22 cellular contexts compared by ENCODE assay signal in genomic region chr3:136942796-136943195, GRCh38. TPM values are rescaled to one million over a fixed set of nuclear protein-coding genes. Genes with fewer than 3 reads are reported as not detected.
A peak's percentile ranks its signal among the peaks of the same experiment; 100 is the strongest.
DNase-seq lines count a peak whose midpoint lies in the region; ATAC-seq, FAIRE-seq and TF ChIP-seq lines count a peak whose summit lies in the region.
"Had no signal": no experiment of that assay in that cellular context is flagged by ENCODE, and none has a peak within 500 bp of the region (broad histone marks: within the 10 kb centered on the region; RNA-seq: fewer than 3 reads in every experiment).

No MANE protein-coding gene starts in this region.

- ATAC-seq in esophagus mucosa (peak; percentile 15), omental fat pad (ENCODE audit: low FRiP score) (no peak)
- no peak for ATAC-seq in stimulated activated naive B cell treated with anti-CD40 and anti-IgM and Interleukin-4, amounts not matched to agents 10 μg/mL and 1 μg/mL and 100 μg/mL, for 72 hours (replicated peaks)
- ATAC-seq: activated naive CD4-positive, alpha-beta T cell treated with anti-CD3 and anti-CD28 coated beads, Interleukin-2, amount 50 U/mL, for 72 hours; right cardiac atrium had no signal

- no peaks in the 10 kb centered on the region for H3K27me3 Mint-ChIP-seq in activated T-cell treated with anti-CD3 and anti-CD28 coated beads, Interleukin-2, amount 50 U/mL, for 24 hours
- H3K27me3 Mint-ChIP-seq in stimulated activated naive B cell treated with anti-CD40 and anti-IgM and Interleukin-4, amounts not matched to agents 10 μg/mL and 1 μg/mL and 100 μg/mL, for 72 hours, result no peaks in the 10 kb centered on the region
- H3K27me3 Mint-ChIP-seq: activated B cell treated with CpG ODN at 0.5 μM for 24 hours; activated CD4-positive, alpha-beta memory T cell treated with anti-CD3 and anti-CD28 coated beads for 36 hours; B cell had no signal

- H3K27ac Mint-ChIP-seq in activated T-cell treated with anti-CD3 and anti-CD28 coated beads, Interleukin-2, amount 50 U/mL, for 24 hours, result peak overlapping the region; percentile 13
- H3K27ac Mint-ChIP-seq in stimulated activated naive B cell treated with anti-CD40 and anti-IgM and Interleukin-4, amounts not matched to agents 10 μg/mL and 1 μg/mL and 100 μg/mL, for 72 hours, result peak overlapping the region; percentile 69
- H3K27ac Mint-ChIP-seq: activated B cell treated with CpG ODN at 0.5 μM for 24 hours; activated CD4-positive, alpha-beta memory T cell treated with anti-CD3 and anti-CD28 coated beads for 36 hours; activated naive CD4-positive, alpha-beta T cell treated with anti-CD3 and anti-CD28 coated beads, Interleukin-2, amount 50 U/mL, for 72 hours had no signal

- peaks cover 62% of the 10 kb centered on the region for H3K4me1 Mint-ChIP-seq in activated T-cell treated with anti-CD3 and anti-CD28 coated beads, Interleukin-2, amount 50 U/mL, for 24 hours (ENCODE audit: low read depth)
- peaks cover 35 to 64% of the 10 kb centered on the region in 2 donors for H3K4me1 Mint-ChIP-seq in stimulated activated naive B cell treated with anti-CD40 and anti-IgM and Interleukin-4, amounts not matched to agents 10 μg/mL and 1 μg/mL and 100 μg/mL, for 72 hours

- H3K36me3 ChIP-seq in WERI-Rb-1, result peaks cover 8% of the 10 kb centered on the region; the same call in 1 of the 2 replicates
- H3K36me3 ChIP-seq: ovary had no signal

- H3K4me3 ChIP-seq in WERI-Rb-1 (ENCODE audit: low read depth, low read length), result no peak overlapping the region
- H3K4me3 ChIP-seq: lung, ovary had no signal

- H3K27ac ChIP-seq in WERI-Rb-1, result no peak overlapping the region
- H3K27ac ChIP-seq: ovary had no signal

- no peak overlapping the region for H3K4me3 Mint-ChIP-seq in activated T-cell treated with anti-CD3 and anti-CD28 coated beads, Interleukin-2, amount 50 U/mL, for 24 hours
- H3K4me3 Mint-ChIP-seq in stimulated activated naive B cell treated with anti-CD40 and anti-IgM and Interleukin-4, amounts not matched to agents 10 μg/mL and 1 μg/mL and 100 μg/mL, for 72 hours, result no peak overlapping the region
- H3K4me3 Mint-ChIP-seq: activated B cell treated with CpG ODN at 0.5 μM for 24 hours; activated CD4-positive, alpha-beta memory T cell treated with anti-CD3 and anti-CD28 coated beads for 36 hours; B cell had no signal

- no peak for FAIRE-seq in urothelium cell line (lab: Jason Lieb, UNC)
- FAIRE-seq: A204.1 had no signal

- TF ChIP-seq CTCF in omental fat pad (IDR thresholded peaks at IDR 0.05), result no peak
- no peak for TF ChIP-seq CTCF in WERI-Rb-1 (IDR thresholded peaks at IDR 0.05; ENCODE audit: low read depth, low read length)

- H3K9me3 ChIP-seq in WERI-Rb-1 (ENCODE audit: severe bottlenecking), result no peaks in the 10 kb centered on the region
- H3K9me3 ChIP-seq: ovary had no signal

- DNase-seq in activated T-cell treated with anti-CD3 and anti-CD28 coated beads, Interleukin-2, amount 50 U/mL, for 24 hours, result no peak
- DNase-seq in activated T-cell treated with anti-CD3 and anti-CD28 coated beads for 4 hours, result no peak
- peak; percentile 26 for DNase-seq in RPMI7951 (ENCODE audit: low read depth)
- no peak for DNase-seq in stimulated activated naive B cell treated with anti-CD40 and anti-IgM and Interleukin-4, amounts not matched to agents 10 μg/mL and 1 μg/mL and 100 μg/mL, for 72 hours
- no peak for DNase-seq in omental fat pad (ENCODE audit: low spot score)
- no peak for DNase-seq in urothelium cell line (ENCODE audit: low spot score)
- DNase-seq in WERI-Rb-1, result no peak
- DNase-seq: activated B cell treated with CpG ODN at 0.5 μM for 24 hours; activated CD4-positive, alpha-beta memory T cell treated with anti-CD3 and anti-CD28 coated beads for 36 hours; activated T-cell treated with anti-CD3 and anti-CD28 coated beads, Interleukin-2, amount 50 U/mL, for 48 hours; MM.1S; NCI-H146; NCI-H526 treated with DMSO at 0.1 percent for 48 hours; ovary; right cardiac atrium; stimulated activated CD4-positive, alpha-beta T cell treated with anti-CD3 and anti-CD28 coated beads, Interleukin-12 subunit alpha, Interleukin-12 subunit beta, amount 100 ng/mL, for 4 hours; SW 1271 had no signal

- peaks cover 30% of the 10 kb centered on the region for H3K36me3 Mint-ChIP-seq in activated T-cell treated with anti-CD3 and anti-CD28 coated beads, Interleukin-2, amount 50 U/mL, for 24 hours (ENCODE audit: low read depth)
- H3K36me3 Mint-ChIP-seq in stimulated activated naive B cell treated with anti-CD40 and anti-IgM and Interleukin-4, amounts not matched to agents 10 μg/mL and 1 μg/mL and 100 μg/mL, for 72 hours, result peaks cover 32 to 38% of the 10 kb centered on the region in 2 donors

- H3K27me3 ChIP-seq in WERI-Rb-1 (ENCODE audit: insufficient read depth, low read depth, severe bottlenecking), result no peaks in the 10 kb centered on the region
- H3K27me3 ChIP-seq: ovary had no signal

- H3K9me3 Mint-ChIP-seq in activated T-cell treated with anti-CD3 and anti-CD28 coated beads, Interleukin-2, amount 50 U/mL, for 24 hours, result no peaks in the 10 kb centered on the region
- peaks cover 0 to under 1% of the 10 kb centered on the region in 2 donors for H3K9me3 Mint-ChIP-seq in stimulated activated naive B cell treated with anti-CD40 and anti-IgM and Interleukin-4, amounts not matched to agents 10 μg/mL and 1 μg/mL and 100 μg/mL, for 72 hours
- H3K9me3 Mint-ChIP-seq: activated B cell treated with CpG ODN at 0.5 μM for 24 hours; activated CD4-positive, alpha-beta memory T cell treated with anti-CD3 and anti-CD28 coated beads for 36 hours had no signal

RNA-seq across cellular contexts. Expression of gene IL20RB, which starts 15.0 kb away (rescaled TPM):
- total RNA-seq in RPMI7951 (2014; rRNA removed; shearing (Covaris generic)), result 10.7 and 17.2 TPM in 2 replicates
- total RNA-seq in esophagus mucosa (94.7 TPM), omental fat pad (1 to 10 TPM; 1.1 to 4.4 (median 2.3) TPM)
